In the genomic region with DNA sequence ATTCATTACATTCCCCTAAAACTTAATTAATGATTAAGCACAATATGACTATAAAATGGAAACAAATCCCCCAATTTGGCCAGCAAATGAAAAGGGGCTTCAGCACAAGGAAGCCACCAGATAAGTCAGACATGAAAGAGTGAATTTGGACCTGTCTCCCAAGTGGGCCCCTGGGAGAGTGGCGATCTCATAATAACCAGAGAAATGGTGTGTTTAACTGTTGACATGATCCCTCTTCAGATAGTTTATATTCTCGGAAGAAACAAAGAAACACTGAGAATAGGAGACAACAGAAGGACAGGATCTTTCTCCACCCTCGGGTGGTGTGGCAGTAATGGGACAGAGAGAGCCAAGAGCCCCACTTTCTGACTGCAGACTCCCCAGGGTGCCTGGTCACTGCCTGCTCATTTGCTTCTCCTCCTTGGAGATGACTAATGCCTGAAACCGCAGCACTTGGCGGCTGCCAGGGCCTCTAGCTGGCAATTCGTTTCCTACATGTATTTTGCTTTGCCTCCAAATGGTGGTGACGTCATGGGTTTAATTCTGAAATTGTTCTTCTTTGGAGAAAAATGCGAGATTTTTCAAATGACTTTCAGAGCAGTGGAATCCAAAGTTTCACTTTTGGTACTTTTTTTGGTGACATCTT, we compare ENCODE assay signal across 1 cellular context.
TF ChIP-seq lines count a peak whose summit lies in the region.

No MANE protein-coding gene starts in this region.

TF ChIP-seq in IMR-90, 13 proteins besides CTCF, POLR2A, EP300 and RAD21:
- no peak for TF ChIP-seq CEBPB (IDR thresholded peaks at IDR 0.05; ENCODE audit: low read depth, low read length)
- TF ChIP-seq RCOR1 (IDR thresholded peaks at IDR 0.05; ENCODE audit: insufficient replicate concordance, low read length): no peak
- no peak for TF ChIP-seq MXI1 (IDR thresholded peaks at IDR 0.05; ENCODE audit: borderline replicate concordance, low read depth, low read length)
- TF ChIP-seq SMC3 (IDR thresholded peaks at IDR 0.05; ENCODE audit: low read depth, low read length): no peak
- TF ChIP-seq FOS (IDR thresholded peaks at IDR 0.05; ENCODE audit: low read depth, low read length): peak; percentile 73; the same call in 1 of the 2 replicates
- peak; percentile 40; the same call in 1 of the 2 replicates for TF ChIP-seq BHLHE40 (IDR thresholded peaks at IDR 0.05; ENCODE audit: low read depth, low read length)
- TF ChIP-seq RFX5 (IDR thresholded peaks at IDR 0.05; ENCODE audit: low read depth, low read length): no peak
- TF ChIP-seq, protein P1, sequence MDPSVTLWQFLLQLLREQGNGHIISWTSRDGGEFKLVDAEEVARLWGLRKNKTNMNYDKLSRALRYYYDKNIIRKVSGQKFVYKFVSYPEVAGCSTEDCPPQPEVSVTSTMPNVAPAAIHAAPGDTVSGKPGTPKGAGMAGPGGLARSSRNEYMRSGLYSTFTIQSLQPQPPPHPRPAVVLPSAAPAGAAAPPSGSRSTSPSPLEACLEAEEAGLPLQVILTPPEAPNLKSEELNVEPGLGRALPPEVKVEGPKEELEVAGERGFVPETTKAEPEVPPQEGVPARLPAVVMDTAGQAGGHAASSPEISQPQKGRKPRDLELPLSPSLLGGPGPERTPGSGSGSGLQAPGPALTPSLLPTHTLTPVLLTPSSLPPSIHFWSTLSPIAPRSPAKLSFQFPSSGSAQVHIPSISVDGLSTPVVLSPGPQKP (IDR thresholded peaks at IDR 0.05; ENCODE audit: borderline replicate concordance, low read depth, low read length): no peak
- no peak for TF ChIP-seq MAFK (IDR thresholded peaks at IDR 0.05; ENCODE audit: low read depth, low read length)
- TF ChIP-seq NFE2L2 (IDR thresholded peaks at IDR 0.05; ENCODE audit: low read depth, low read length): no peak
